In the genomic region with DNA sequence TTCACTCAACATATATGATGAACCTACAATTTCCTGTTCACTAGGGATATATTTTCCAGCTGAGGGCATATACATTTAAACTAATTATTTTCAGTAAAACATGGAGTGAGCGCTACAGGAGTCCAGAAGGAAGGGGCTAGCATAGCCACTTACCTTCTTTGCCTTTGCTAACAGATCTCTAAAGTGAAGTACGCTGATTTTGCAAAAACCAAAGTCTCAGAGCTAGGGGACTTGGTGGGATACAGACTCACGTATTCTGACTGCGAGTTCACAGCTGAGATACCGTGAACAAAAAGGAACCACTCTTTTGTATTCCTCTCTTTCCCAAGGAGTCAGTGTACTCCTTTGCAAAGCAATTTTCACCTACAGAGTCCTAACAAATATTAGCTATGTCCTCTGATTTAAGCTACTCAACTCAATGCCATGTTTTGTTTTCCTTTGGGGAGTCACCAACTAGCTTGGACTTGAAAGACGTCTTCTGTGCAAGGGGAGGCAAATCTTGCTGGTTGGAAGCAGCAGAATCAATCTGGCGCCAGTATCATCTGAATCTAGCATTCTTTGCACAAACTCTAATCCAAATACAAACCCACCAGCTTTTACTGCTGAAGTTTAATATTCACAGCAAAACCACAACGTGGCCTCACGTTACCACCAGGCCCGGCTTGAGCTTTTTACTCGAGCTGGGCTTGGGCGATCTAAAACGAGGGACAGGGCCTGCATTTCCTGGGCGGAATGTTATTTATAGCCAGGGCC, we compare ENCODE assay signal across 8 cellular contexts. TPM values are rescaled to one million over a fixed set of nuclear protein-coding genes. Genes with fewer than 3 reads are reported as not detected.
DNase-seq lines count a peak whose midpoint lies in the region; ATAC-seq and TF ChIP-seq lines count a peak whose summit lies in the region.

No MANE protein-coding gene starts in this region.

- no peak overlapping the region for H3K23ac ChIP-seq in mesenchymal stem cell (ENCODE audit: low read length in 2 of 2)

- 9 to 17% methylated on average over 14 of the region's 14 CpGs for WGBS in body of pancreas, 2 donors
- 27% methylated on average over 14 of the region's 14 CpGs for WGBS in mesenchymal stem cell

- POLR2A ChIA-PET in AG04449 (lab: Yijun Ruan, JAX): interaction anchor here (0.6 to 1.9 kb wide), 6 partner anchors 10 to 249 kb away, joined by 3 to 10 read pairs (median 3); a partner anchor contains a TSS

- H2AFZ ChIP-seq in mesenchymal stem cell (ENCODE audit: low read depth, low read length): no peak overlapping the region

- H3K4me1 ChIP-seq in HUES48 (ENCODE audit: control insufficient read depth, insufficient read depth, low read length) (peaks cover 10% of the 10 kb centered on the region; the same call in 1 of the 2 replicates), body of pancreas (peaks cover 23% of the 10 kb centered on the region), mesenchymal stem cell (ENCODE audit: control insufficient read depth, insufficient read depth, low read depth, low read length) (no peaks in the 10 kb centered on the region), uterus (peaks cover 5% of the 10 kb centered on the region in 2 donors)

- H3K27ac ChIP-seq in HUES48 (ENCODE audit: low read depth, low read length) (peak overlapping the region; percentile 96), body of pancreas (peak overlapping the region; percentile 93 to 97 (median 96)), mesenchymal stem cell (ENCODE audit: low read length, poor library complexity, severe bottlenecking) (peak overlapping the region; percentile 62), uterus (peak overlapping the region; percentile 93 to 94)

- CTCF ChIA-PET in AG04449 (lab: Yijun Ruan, JAX): interaction anchor here (1.0 to 3.5 kb wide), 11 partner anchors 10 to 1054 kb away, joined by 3 to 31 read pairs (median 5); a partner anchor contains a TSS

- peak overlapping the region; percentile 58 for H2BK120ac ChIP-seq in mesenchymal stem cell (ENCODE audit: low read depth, low read length)

- H3K4me3 ChIP-seq in AG04449 (ENCODE audit: low read depth, low read length): peak overlapping the region; percentile 83
- peak overlapping the region; percentile 90 for H3K4me3 ChIP-seq in HUES48 (ENCODE audit: low read depth, low read length)
- peak overlapping the region; percentile 41 to 53 for H3K4me3 ChIP-seq in body of pancreas
- H3K4me3 ChIP-seq in mesenchymal stem cell (ENCODE audit: insufficient read depth in 1 of 2, low read depth in 1 of 2, low read length in 2 of 2): peak overlapping the region; percentile 86 to 93
- H3K4me3 ChIP-seq in uterus: peak overlapping the region; percentile 96

- H3K14ac ChIP-seq in mesenchymal stem cell (ENCODE audit: low read length in 2 of 2): no peak overlapping the region

- peaks cover 22% of the 10 kb centered on the region for H3K36me3 ChIP-seq in HUES48 (ENCODE audit: control insufficient read depth, insufficient read depth, low read length)
- peaks cover 0 to 3% of the 10 kb centered on the region in 2 donors for H3K36me3 ChIP-seq in body of pancreas (replicated peaks in 1 of 2; ENCODE audit: insufficient read depth in 1 of 2, low read depth in 2 of 2)
- peaks cover 6 to 43% of the 10 kb centered on the region in 2 experiments for H3K36me3 ChIP-seq in mesenchymal stem cell (ENCODE audit: control insufficient read depth in 1 of 2, insufficient read depth in 2 of 2, low read depth in 1 of 2, low read length in 2 of 2)
- H3K36me3 ChIP-seq in uterus: no peaks in the 10 kb centered on the region

- no peaks in the 10 kb centered on the region for H3K27me3 ChIP-seq in HUES48 (ENCODE audit: control insufficient read depth, insufficient read depth, low read length)
- H3K27me3 ChIP-seq in body of pancreas: no peaks in the 10 kb centered on the region
- no peaks in the 10 kb centered on the region for H3K27me3 ChIP-seq in mesenchymal stem cell (ENCODE audit: control insufficient read depth in 1 of 2, insufficient read depth in 1 of 2, low read length in 2 of 2)
- H3K27me3 ChIP-seq in uterus: no peaks in the 10 kb centered on the region

- H3K9me3 ChIP-seq in HUES48 (ENCODE audit: control insufficient read depth, insufficient read depth, low read length): no peaks in the 10 kb centered on the region
- H3K9me3 ChIP-seq in body of pancreas: no peaks in the 10 kb centered on the region
- H3K9me3 ChIP-seq in mesenchymal stem cell (ENCODE audit: control insufficient read depth, low read length): no peaks in the 10 kb centered on the region
- no peaks in the 10 kb centered on the region for H3K9me3 ChIP-seq in uterus

- H2AK5ac ChIP-seq in mesenchymal stem cell (ENCODE audit: low read length, severe bottlenecking): no peak overlapping the region

- H2BK12ac ChIP-seq in mesenchymal stem cell (ENCODE audit: low read length in 2 of 2): peak overlapping the region in 1 of 2 experiments; percentile 65

- peak overlapping the region; percentile 73 to 99 for H3K18ac ChIP-seq in mesenchymal stem cell (ENCODE audit: low read depth in 1 of 2, low read length in 2 of 2)

- TF ChIP-seq CTCF in AG04449 (IDR thresholded peaks at IDR 0.05; ENCODE audit: insufficient read depth, low read length, missing control alignments) (no peak), body of pancreas (IDR thresholded peaks at IDR 0.05) (no peak), uterus (IDR thresholded peaks at IDR 0.05) (no peak)

- H3K9ac ChIP-seq in HUES48 (ENCODE audit: low read depth, low read length): peak overlapping the region; percentile 78
- H3K9ac ChIP-seq in mesenchymal stem cell (ENCODE audit: low read length): peak overlapping the region; percentile 96

- no peak for ATAC-seq in body of pancreas

- peak overlapping the region; percentile 33 to 62 for H3K4ac ChIP-seq in mesenchymal stem cell (ENCODE audit: low read depth in 1 of 2, low read length in 2 of 2)

- peaks cover 7% of the 10 kb centered on the region for H3K79me1 ChIP-seq in mesenchymal stem cell (replicated peaks; ENCODE audit: low read length, poor library complexity, severe bottlenecking)

- TF ChIP-seq POLR2A in body of pancreas (IDR thresholded peaks at IDR 0.05) (no peak), uterus (IDR thresholded peaks at IDR 0.05) (no peak)

- H3K4me2 ChIP-seq in mesenchymal stem cell (ENCODE audit: low read length, poor library complexity, severe bottlenecking): peak overlapping the region; percentile 83

- no peak for DNase-seq in AG04449 (ENCODE audit: low read depth, low spot score)
- DNase-seq in body of pancreas: no peak
- no peak for DNase-seq in mesenchymal stem cell
- no peak for DNase-seq in uterus
- no peak for DNase-seq in germinal center (ENCODE audit: low spot score)
- no peak for DNase-seq in AG20443 (ENCODE audit: low spot score)
- no peak for DNase-seq in anterior cingulate cortex (lab: John Stamatoyannopoulos, UW)

- H2BK5ac ChIP-seq in mesenchymal stem cell (ENCODE audit: low read depth, low read length, poor library complexity, severe bottlenecking): peak overlapping the region; percentile 83

- H4K8ac ChIP-seq in mesenchymal stem cell (ENCODE audit: low read length): peak overlapping the region; percentile 97

- intact Hi-C loops in body of pancreas (cut with DNase I): no loop called here
- intact Hi-C loops in uterus (cut with DNase I; ENCODE audit: low total_unique reads): no loop called here

- peak overlapping the region; percentile 96 for H4K91ac ChIP-seq in mesenchymal stem cell (ENCODE audit: low read length)

- peak overlapping the region; percentile 86 for H2BK15ac ChIP-seq in mesenchymal stem cell (ENCODE audit: low read depth, poor library complexity, severe bottlenecking)

RNA-seq across cellular contexts. Expression of a gene that starts 0.7 kb away (rescaled TPM):
- total RNA-seq in body of pancreas (10 to 100 TPM in 1 of 2 donors, 1 to 10 TPM in 1; 1.3 to 15.3 TPM), uterus (1 to 10 TPM in 3 of 4 donors, not detected in 1; 2.6 to 9.1 (median 3.8) TPM)
- polyA plus RNA-seq in mesenchymal stem cell (2013, experiment 1 of 2): 0.99 TPM
- 0.89 TPM for polyA plus RNA-seq in mesenchymal stem cell (2013, experiment 2 of 2)

RNA-seq across cellular contexts. Expression of a gene that starts 0.9 kb away (rescaled TPM):
- 1 to 10 TPM; 6.6 to 7.8 TPM for total RNA-seq in body of pancreas
- polyA plus RNA-seq in mesenchymal stem cell (2013, experiment 1 of 2): 11.4 TPM
- polyA plus RNA-seq in mesenchymal stem cell (2013, experiment 2 of 2): 11.7 TPM
- 10 to 100 TPM; 10.4 to 19.4 (median 13.8) TPM for total RNA-seq in uterus

RNA-seq across cellular contexts. Expression of a gene that starts 0.9 kb away (rescaled TPM):
- 10 to 100 TPM in 1 of 2 donors, 1 to 10 TPM in 1; 6.5 to 11.5 TPM for total RNA-seq in body of pancreas
- polyA plus RNA-seq in mesenchymal stem cell (2013, experiment 1 of 2): 9.5 TPM
- 9.3 TPM for polyA plus RNA-seq in mesenchymal stem cell (2013, experiment 2 of 2)
- total RNA-seq in uterus: 10 to 100 TPM in 2 of 4 donors, 1 to 10 TPM in 2; 3.2 to 23.2 (median 8.6) TPM

RNA-seq across cellular contexts. Expression of a gene that starts 41.5 kb away (rescaled TPM):
- total RNA-seq in body of pancreas (1 to 10 TPM; 3.1 to 4.6 TPM), uterus (10 to 100 TPM in 2 of 4 donors, 1 to 10 TPM in 2; 7.4 to 41.5 (median 12.2) TPM)
- polyA plus RNA-seq in mesenchymal stem cell (2013, experiment 1 of 2): 7.4 TPM
- polyA plus RNA-seq in mesenchymal stem cell (2013, experiment 2 of 2): 8.9 TPM
